ENCODE assay signal across 8 cellular contexts in the genomic region with DNA sequence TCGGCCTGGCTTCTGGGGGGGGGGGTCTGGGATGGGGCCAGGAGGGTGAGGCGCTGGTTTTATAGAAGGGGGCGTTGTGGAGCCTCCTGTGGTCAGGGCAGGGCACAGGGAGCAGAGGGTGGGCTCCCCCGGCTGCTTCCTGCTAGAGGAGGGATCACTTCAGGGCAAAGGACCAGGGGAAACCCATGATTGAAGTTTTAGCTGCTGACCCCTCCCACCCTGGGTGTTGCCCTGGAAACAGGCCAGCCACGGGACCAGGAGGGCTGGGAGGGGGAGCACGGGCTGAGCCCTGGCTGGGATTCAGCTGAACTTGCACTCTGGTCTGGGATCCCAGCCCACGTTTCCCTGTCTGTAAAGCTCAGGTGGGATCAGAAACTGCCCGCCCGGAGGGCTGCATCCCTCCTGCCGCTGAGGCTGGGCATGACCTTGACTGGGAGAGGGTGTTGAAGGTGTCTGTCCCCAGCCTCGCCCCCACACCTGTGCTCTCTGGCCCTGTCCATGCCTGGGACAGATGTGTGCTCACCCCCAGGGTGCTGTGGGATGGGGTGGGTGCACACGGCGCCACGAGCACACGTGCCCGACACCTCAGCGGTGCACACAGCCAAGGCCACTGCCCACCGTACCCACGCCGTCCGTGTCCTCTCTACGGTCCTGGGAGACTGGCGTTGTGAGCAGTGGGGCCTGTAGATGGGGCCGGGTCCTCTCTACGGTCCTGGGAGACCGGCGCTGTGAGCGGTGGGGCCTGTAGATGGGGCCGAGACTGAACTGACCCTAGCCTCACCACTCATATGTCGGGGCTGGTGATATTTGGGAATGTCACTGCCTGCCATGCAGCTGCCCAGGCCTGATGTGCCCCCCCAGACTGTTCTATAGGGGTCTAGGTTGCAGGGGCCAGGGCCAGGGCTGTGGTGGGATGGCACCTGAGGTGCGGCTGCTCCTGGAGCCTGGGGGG. TPM values are rescaled to one million over a fixed set of nuclear protein-coding genes. Genes with fewer than 3 reads are reported as not detected.
A peak's percentile ranks its signal among the peaks of the same experiment; 100 is the strongest.
DNase-seq lines count a peak whose midpoint lies in the region; TF ChIP-seq lines count a peak whose summit lies in the region.

No MANE protein-coding gene starts in this region.

- DNase-seq in EL (peak; percentile 91), NCI-H446 (lab: John Stamatoyannopoulos, UW) (peak; percentile 56 to 90), testis (peak; percentile 93), activated T-cell treated with anti-CD3 and anti-CD28 coated beads for 4 hours (no peak), NCI-H1048 (lab: John Stamatoyannopoulos, UW) (no peak)
- no peak for DNase-seq in NK-92 treated with Interleukin-12 subunit alpha and Interleukin-12 subunit beta, amount 100 ng/mL, for 24 hours (lab: John Stamatoyannopoulos, UW)

- H3K9me3 ChIP-seq in testis = no peaks in the 10 kb centered on the region

- peak overlapping the region; percentile 47 for H3K27ac ChIP-seq in cingulate gyrus (ENCODE audit: low read depth, low read length)
- H3K27ac ChIP-seq in layer of hippocampus (ENCODE audit: low read depth, low read length) = peak overlapping the region; percentile 57
- peak overlapping the region; percentile 89 to 97 for H3K27ac ChIP-seq in testis

- TF ChIP-seq CTCF in testis (IDR thresholded peaks at IDR 0.05) = no peak

- H3K27me3 ChIP-seq in layer of hippocampus (ENCODE audit: control insufficient read depth, insufficient read depth, low read length) = no peaks in the 10 kb centered on the region
- H3K27me3 ChIP-seq in testis = no peaks in the 10 kb centered on the region

- peaks cover 55% of the 10 kb centered on the region for H3K4me1 ChIP-seq in testis

- H3K4me3 ChIP-seq in testis = peak overlapping the region; percentile 26 to 85

- TF ChIP-seq POLR2A in testis (IDR thresholded peaks at IDR 0.05) = no peak

- no peaks in the 10 kb centered on the region for H3K36me3 ChIP-seq in testis (ENCODE audit: low read depth, missing control alignments)

- intact Hi-C loops in testis (cut with DNase I; ENCODE audit: low total_unique reads) = no loop called here

- 32 to 69% methylated on average over 14 to 27 of the region's 31 CpGs for WGBS in testis, 2 donors

RNA-seq across cellular contexts. Expression of gene TSPAN4, which starts 2.3 kb away (rescaled TPM):
- total RNA-seq in testis = 10 to 100 TPM; 49.1 to 87.0 TPM
- 47.2 TPM for polyA plus RNA-seq in testis (ENCODE audit: insufficient read depth, low read depth, low replicate concordance)

RNA-seq across cellular contexts. Expression of gene POLR2L, which starts 2.6 kb away (rescaled TPM):
- 10 to 100 TPM; 32.9 to 48.4 TPM for total RNA-seq in testis
- polyA plus RNA-seq in testis (ENCODE audit: insufficient read depth, low read depth, low replicate concordance) = 97.3 TPM

RNA-seq across cellular contexts. Expression of gene CD151, which starts 12.2 kb away (rescaled TPM):
- total RNA-seq in testis = 100 to 1,000 TPM; 108 to 195 TPM
- 201 TPM for polyA plus RNA-seq in testis (ENCODE audit: insufficient read depth, low read depth, low replicate concordance)

RNA-seq across cellular contexts. Expression of gene CRACR2B, which starts 17.2 kb away (rescaled TPM):
- 1 to 10 TPM; 6.5 to 7.4 TPM for total RNA-seq in testis
- polyA plus RNA-seq in testis (ENCODE audit: insufficient read depth, low read depth, low replicate concordance) = 4.9 TPM

RNA-seq across cellular contexts. Expression of gene PNPLA2, which starts 26.3 kb away (rescaled TPM):
- total RNA-seq in testis = 100 to 1,000 TPM in 1 of 2 donors, 10 to 100 TPM in 1; 96.7 to 108 TPM
- 86.7 TPM for polyA plus RNA-seq in testis (ENCODE audit: insufficient read depth, low read depth, low replicate concordance)

Comparison
In these comparisons a context has a peak if more than half of its experiments do, and no peak if none do; other contexts are left out.
1. DNase-seq: peak in EL (single experiment), NCI-H446 (2 of 2) and testis (single experiment); none in activated T-cell treated with anti-CD3 and anti-CD28 coated beads for 4 hours (single experiment), NK-92 treated with Interleukin-12 subunit alpha and Interleukin-12 subunit beta, amount 100 ng/mL, for 24 hours (single experiment) and NCI-H1048 (single experiment).
2. Peak in every context shown above with its lines, with median percentiles within 50 percentile points of each other: H3K27ac ChIP-seq.